Comparison of ENCODE assay signal across 16 cellular contexts in genomic region chr5:9766581-9766980, GRCh38.
A peak's percentile ranks its signal among the peaks of the same experiment; 100 is the strongest.
DNase-seq lines count a peak whose midpoint lies in the region; ATAC-seq and TF ChIP-seq lines count a peak whose summit lies in the region.
"Had no signal": no experiment of that assay in that cellular context is flagged by ENCODE, and none has a peak within 500 bp of the region (broad histone marks: within the 10 kb centered on the region; RNA-seq: fewer than 3 reads in every experiment).

No MANE protein-coding gene starts in this region.

- POLR2A ChIA-PET in PC-3 (lab: Charles Lee; ENCODE audit: unreplicated experiment), result no interaction called here

- no peak overlapping the region for H3K27ac ChIP-seq in PC-3 (ENCODE audit: low read length)
- H3K27ac ChIP-seq: C4-2B, cardiac muscle cell had no signal

- CTCF ChIA-PET in PC-3 (lab: Charles Lee), result no interaction called here

- H3K36me3 ChIP-seq in PC-3 (ENCODE audit: low read depth, low read length), result no peaks in the 10 kb centered on the region
- H3K36me3 ChIP-seq: cardiac muscle cell had no signal

- peak; percentile 30 for DNase-seq in GM03348 (ENCODE audit: low spot score)
- peak; percentile 81 for DNase-seq in PC-3
- peak in 1 of 2 donors; percentile 55 for DNase-seq in cardiac fibroblast (ENCODE audit: low read depth in 2 of 2)
- peak; percentile 10 for DNase-seq in renal cortical epithelial cell (ENCODE audit: low read depth)
- DNase-seq in NCI-H748 (lab: John Stamatoyannopoulos, UW; ENCODE audit: unreplicated experiment), result no peak
- DNase-seq in GM19238 (ENCODE audit: insufficient read length, low spot score), result no peak
- DNase-seq: activated CD4-positive, alpha-beta T cell treated with anti-CD3 and anti-CD28 coated beads for 1 hour; activated naive CD4-positive, alpha-beta T cell; effector CD8-positive, alpha-beta T cell; NCI-H2081 treated with DMSO at 0.1 percent for 48 hours; NCI-H82; T-helper 2 cell had no signal

- no peaks in the 10 kb centered on the region for H3K79me2 ChIP-seq in PC-3 (ENCODE audit: low read length)

- TF ChIP-seq CTCF in PC-3 (conservative IDR thresholded peaks at IDR 0.05; ENCODE audit: low read depth, low read length) (peak; percentile 29; the same call in 1 of the 2 replicates), cardiac fibroblast (IDR thresholded peaks at IDR 0.05; ENCODE audit: low read depth, low read length) (peak; percentile 17)

- H3K9me2 ChIP-seq in PC-3 (replicated peaks; ENCODE audit: low read length), result no peaks in the 10 kb centered on the region

- H3K9me3 ChIP-seq in PC-3 (ENCODE audit: low read length), result no peaks in the 10 kb centered on the region

- H3K27me3 ChIP-seq in PC-3 (ENCODE audit: low read length), result no peaks in the 10 kb centered on the region
- H3K27me3 ChIP-seq: cardiac muscle cell had no signal

- H3K4me3 ChIP-seq in PC-3 (ENCODE audit: low read length) (no peak overlapping the region), cardiac fibroblast (replicated peaks in 1 of 2; ENCODE audit: low read depth in 2 of 2, low read length in 2 of 2) (no peak overlapping the region)
- H3K4me3 ChIP-seq: cardiac muscle cell had no signal

- BruUV-seq in PC-3 (replicated peaks; lab: Mats Ljungman, UMichigan), result no TSS peak

- peaks cover 10% of the 10 kb centered on the region for H3K4me1 ChIP-seq in PC-3 (ENCODE audit: insufficient read depth, low read length)

- H3K4me2 ChIP-seq in PC-3 (ENCODE audit: low read length), result peak overlapping the region; percentile 7; the same call in 1 of the 2 replicates

- no peaks in the 10 kb centered on the region for H3F3A ChIP-seq in PC-3 (ENCODE audit: low read length, unreplicated experiment)

- H4K20me1 ChIP-seq in PC-3 (ENCODE audit: low read length), result no peaks in the 10 kb centered on the region

- intact Hi-C loops in PC-3 (cut with micrococcal nuclease), result no loop called here

- ATAC-seq in PC-3 (peak; percentile 43; the same call in 1 of the 2 replicates), GM18868 (IDR thresholded peaks at IDR 0.05; ENCODE audit: unreplicated experiment) (no peak)
- ATAC-seq: Right ventricle myocardium inferior had no signal

- H3K9ac ChIP-seq in PC-3 (ENCODE audit: low read length), result no peak overlapping the region

- H2AFZ ChIP-seq in PC-3 (ENCODE audit: low read length), result peak overlapping the region; percentile 9; the same call in 1 of the 2 replicates

Comparison
In these comparisons a context has a peak if more than half of its experiments do, and no peak if none do; other contexts are left out.
1. DNase-seq: peak in GM03348 (single experiment), PC-3 (single experiment) and renal cortical epithelial cell (single experiment); none in NCI-H748 (single experiment) and GM19238 (single experiment).